10 cellular contexts compared by ENCODE assay signal in genomic region chr3:184486614-184487013, GRCh38.
"Had no signal": no experiment of that assay in that cellular context is flagged by ENCODE, and none has a peak within 500 bp of the region (broad histone marks: within the 10 kb centered on the region; RNA-seq: fewer than 3 reads in every experiment).

No MANE protein-coding gene starts in this region.

- H3K4me3 ChIP-seq: cardiac muscle cell, pancreas had no signal

- DNase-seq: activated CD4-positive, alpha-beta memory T cell treated with anti-CD3 and anti-CD28 coated beads, Interleukin-2, amount 10 ng/mL, durations not matched to agents 7 days and 5 days; activated CD4-positive, alpha-beta T cell treated with anti-CD3 and anti-CD28 coated beads for 36 hours; activated effector memory CD4-positive, alpha-beta T cell treated with Interleukin-2 at 50 U/mL for 16 hours; activated T-cell treated with anti-CD3 and anti-CD28 coated beads, Interleukin-2, amount 50 U/mL, for 4 hours; foreskin keratinocyte; mesenchymal stem cell; naive thymus-derived CD8-positive, alpha-beta T cell; pancreas; stimulated activated CD4-positive, alpha-beta T cell treated with anti-CD3 and anti-CD28 coated beads, Interleukin-1b, Interleukin-23, amount 100 ng/mL, for 48 hours had no signal

- H3K9me3 ChIP-seq: pancreas had no signal

- H3K4me1 ChIP-seq: foreskin keratinocyte had no signal

- H3K27ac ChIP-seq: cardiac muscle cell, foreskin keratinocyte, pancreas had no signal

- H3K36me3 ChIP-seq: cardiac muscle cell, pancreas had no signal
